In the genomic region with DNA sequence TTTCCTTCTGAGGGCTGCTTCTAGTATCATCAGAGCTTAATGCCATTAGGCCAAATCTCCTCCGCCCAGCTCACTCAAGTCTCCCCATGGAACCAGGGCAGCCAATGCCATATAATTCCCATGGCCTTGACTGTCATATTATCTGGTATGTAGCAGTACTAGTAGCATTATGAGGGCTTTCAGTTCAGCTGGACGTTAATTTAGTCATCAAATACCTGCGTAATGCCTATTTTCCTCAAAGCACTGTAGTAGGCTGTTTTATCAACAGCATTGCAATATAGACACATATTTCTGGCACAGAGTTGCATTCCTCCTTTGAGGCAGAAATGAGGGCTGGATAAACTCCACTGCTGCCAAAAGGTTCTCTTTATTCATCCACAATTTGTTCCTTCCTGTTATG, we compare ENCODE assay signal across 1 cellular context.
TF ChIP-seq lines count a peak whose summit lies in the region.

No MANE protein-coding gene starts in this region.

TF ChIP-seq in GM12878, 131 proteins besides CTCF, POLR2A, EP300 and RAD21:
- no peak for TF ChIP-seq ZZZ3 (IDR thresholded peaks at IDR 0.05; ENCODE audit: control insufficient read depth, insufficient read length, low read depth)
- TF ChIP-seq NR2C1 (IDR thresholded peaks at IDR 0.05): no peak
- TF ChIP-seq BACH1 (IDR thresholded peaks at IDR 0.05; ENCODE audit: borderline replicate concordance): no peak
- TF ChIP-seq, protein P1, sequence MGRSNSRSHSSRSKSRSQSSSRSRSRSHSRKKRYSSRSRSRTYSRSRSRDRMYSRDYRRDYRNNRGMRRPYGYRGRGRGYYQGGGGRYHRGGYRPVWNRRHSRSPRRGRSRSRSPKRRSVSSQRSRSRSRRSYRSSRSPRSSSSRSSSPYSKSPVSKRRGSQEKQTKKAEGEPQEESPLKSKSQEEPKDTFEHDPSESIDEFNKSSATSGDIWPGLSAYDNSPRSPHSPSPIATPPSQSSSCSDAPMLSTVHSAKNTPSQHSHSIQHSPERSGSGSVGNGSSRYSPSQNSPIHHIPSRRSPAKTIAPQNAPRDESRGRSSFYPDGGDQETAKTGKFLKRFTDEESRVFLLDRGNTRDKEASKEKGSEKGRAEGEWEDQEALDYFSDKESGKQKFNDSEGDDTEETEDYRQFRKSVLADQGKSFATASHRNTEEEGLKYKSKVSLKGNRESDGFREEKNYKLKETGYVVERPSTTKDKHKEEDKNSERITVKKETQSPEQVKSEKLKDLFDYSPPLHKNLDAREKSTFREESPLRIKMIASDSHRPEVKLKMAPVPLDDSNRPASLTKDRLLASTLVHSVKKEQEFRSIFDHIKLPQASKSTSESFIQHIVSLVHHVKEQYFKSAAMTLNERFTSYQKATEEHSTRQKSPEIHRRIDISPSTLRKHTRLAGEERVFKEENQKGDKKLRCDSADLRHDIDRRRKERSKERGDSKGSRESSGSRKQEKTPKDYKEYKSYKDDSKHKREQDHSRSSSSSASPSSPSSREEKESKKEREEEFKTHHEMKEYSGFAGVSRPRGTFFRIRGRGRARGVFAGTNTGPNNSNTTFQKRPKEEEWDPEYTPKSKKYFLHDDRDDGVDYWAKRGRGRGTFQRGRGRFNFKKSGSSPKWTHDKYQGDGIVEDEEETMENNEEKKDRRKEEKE (IDR thresholded peaks at IDR 0.05): no peak
- TF ChIP-seq ZNF207 (IDR thresholded peaks at IDR 0.05; ENCODE audit: borderline replicate concordance): no peak
- no peak for TF ChIP-seq HDAC6 (IDR thresholded peaks at IDR 0.05; ENCODE audit: unreplicated experiment)
- no peak for TF ChIP-seq POLR2AphosphoS5 (IDR thresholded peaks at IDR 0.05; ENCODE audit: low read length)
- TF ChIP-seq, protein P2, sequence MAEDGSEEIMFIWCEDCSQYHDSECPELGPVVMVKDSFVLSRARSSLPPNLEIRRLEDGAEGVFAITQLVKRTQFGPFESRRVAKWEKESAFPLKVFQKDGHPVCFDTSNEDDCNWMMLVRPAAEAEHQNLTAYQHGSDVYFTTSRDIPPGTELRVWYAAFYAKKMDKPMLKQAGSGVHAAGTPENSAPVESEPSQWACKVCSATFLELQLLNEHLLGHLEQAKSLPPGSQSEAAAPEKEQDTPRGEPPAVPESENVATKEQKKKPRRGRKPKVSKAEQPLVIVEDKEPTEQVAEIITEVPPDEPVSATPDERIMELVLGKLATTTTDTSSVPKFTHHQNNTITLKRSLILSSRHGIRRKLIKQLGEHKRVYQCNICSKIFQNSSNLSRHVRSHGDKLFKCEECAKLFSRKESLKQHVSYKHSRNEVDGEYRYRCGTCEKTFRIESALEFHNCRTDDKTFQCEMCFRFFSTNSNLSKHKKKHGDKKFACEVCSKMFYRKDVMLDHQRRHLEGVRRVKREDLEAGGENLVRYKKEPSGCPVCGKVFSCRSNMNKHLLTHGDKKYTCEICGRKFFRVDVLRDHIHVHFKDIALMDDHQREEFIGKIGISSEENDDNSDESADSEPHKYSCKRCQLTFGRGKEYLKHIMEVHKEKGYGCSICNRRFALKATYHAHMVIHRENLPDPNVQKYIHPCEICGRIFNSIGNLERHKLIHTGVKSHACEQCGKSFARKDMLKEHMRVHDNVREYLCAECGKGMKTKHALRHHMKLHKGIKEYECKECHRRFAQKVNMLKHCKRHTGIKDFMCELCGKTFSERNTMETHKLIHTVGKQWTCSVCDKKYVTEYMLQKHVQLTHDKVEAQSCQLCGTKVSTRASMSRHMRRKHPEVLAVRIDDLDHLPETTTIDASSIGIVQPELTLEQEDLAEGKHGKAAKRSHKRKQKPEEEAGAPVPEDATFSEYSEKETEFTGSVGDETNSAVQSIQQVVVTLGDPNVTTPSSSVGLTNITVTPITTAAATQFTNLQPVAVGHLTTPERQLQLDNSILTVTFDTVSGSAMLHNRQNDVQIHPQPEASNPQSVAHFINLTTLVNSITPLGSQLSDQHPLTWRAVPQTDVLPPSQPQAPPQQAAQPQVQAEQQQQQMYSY (CRISPR knock-in tag; IDR thresholded peaks at IDR 0.05): no peak
- no peak for TF ChIP-seq CREM (IDR thresholded peaks at IDR 0.05; ENCODE audit: low read depth)
- TF ChIP-seq, protein P3, sequence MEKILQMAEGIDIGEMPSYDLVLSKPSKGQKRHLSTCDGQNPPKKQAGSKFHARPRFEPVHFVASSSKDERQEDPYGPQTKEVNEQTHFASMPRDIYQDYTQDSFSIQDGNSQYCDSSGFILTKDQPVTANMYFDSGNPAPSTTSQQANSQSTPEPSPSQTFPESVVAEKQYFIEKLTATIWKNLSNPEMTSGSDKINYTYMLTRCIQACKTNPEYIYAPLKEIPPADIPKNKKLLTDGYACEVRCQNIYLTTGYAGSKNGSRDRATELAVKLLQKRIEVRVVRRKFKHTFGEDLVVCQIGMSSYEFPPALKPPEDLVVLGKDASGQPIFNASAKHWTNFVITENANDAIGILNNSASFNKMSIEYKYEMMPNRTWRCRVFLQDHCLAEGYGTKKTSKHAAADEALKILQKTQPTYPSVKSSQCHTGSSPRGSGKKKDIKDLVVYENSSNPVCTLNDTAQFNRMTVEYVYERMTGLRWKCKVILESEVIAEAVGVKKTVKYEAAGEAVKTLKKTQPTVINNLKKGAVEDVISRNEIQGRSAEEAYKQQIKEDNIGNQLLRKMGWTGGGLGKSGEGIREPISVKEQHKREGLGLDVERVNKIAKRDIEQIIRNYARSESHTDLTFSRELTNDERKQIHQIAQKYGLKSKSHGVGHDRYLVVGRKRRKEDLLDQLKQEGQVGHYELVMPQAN (conservative IDR thresholded peaks at IDR 0.05): no peak
- no peak for TF ChIP-seq NFXL1 (IDR thresholded peaks at IDR 0.05; ENCODE audit: borderline replicate concordance)
- no peak for TF ChIP-seq CHD4 (IDR thresholded peaks at IDR 0.05)
- TF ChIP-seq POLR2AphosphoS2 (IDR thresholded peaks at IDR 0.05; ENCODE audit: low read depth, low read length): no peak
- TF ChIP-seq, protein P4, sequence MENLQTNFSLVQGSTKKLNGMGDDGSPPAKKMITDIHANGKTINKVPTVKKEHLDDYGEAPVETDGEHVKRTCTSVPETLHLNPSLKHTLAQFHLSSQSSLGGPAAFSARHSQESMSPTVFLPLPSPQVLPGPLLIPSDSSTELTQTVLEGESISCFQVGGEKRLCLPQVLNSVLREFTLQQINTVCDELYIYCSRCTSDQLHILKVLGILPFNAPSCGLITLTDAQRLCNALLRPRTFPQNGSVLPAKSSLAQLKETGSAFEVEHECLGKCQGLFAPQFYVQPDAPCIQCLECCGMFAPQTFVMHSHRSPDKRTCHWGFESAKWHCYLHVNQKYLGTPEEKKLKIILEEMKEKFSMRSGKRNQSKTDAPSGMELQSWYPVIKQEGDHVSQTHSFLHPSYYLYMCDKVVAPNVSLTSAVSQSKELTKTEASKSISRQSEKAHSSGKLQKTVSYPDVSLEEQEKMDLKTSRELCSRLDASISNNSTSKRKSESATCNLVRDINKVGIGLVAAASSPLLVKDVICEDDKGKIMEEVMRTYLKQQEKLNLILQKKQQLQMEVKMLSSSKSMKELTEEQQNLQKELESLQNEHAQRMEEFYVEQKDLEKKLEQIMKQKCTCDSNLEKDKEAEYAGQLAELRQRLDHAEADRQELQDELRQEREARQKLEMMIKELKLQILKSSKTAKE (IDR thresholded peaks at IDR 0.05; ENCODE audit: low read depth, poor library complexity, severe bottlenecking): no peak
- TF ChIP-seq, protein P5, sequence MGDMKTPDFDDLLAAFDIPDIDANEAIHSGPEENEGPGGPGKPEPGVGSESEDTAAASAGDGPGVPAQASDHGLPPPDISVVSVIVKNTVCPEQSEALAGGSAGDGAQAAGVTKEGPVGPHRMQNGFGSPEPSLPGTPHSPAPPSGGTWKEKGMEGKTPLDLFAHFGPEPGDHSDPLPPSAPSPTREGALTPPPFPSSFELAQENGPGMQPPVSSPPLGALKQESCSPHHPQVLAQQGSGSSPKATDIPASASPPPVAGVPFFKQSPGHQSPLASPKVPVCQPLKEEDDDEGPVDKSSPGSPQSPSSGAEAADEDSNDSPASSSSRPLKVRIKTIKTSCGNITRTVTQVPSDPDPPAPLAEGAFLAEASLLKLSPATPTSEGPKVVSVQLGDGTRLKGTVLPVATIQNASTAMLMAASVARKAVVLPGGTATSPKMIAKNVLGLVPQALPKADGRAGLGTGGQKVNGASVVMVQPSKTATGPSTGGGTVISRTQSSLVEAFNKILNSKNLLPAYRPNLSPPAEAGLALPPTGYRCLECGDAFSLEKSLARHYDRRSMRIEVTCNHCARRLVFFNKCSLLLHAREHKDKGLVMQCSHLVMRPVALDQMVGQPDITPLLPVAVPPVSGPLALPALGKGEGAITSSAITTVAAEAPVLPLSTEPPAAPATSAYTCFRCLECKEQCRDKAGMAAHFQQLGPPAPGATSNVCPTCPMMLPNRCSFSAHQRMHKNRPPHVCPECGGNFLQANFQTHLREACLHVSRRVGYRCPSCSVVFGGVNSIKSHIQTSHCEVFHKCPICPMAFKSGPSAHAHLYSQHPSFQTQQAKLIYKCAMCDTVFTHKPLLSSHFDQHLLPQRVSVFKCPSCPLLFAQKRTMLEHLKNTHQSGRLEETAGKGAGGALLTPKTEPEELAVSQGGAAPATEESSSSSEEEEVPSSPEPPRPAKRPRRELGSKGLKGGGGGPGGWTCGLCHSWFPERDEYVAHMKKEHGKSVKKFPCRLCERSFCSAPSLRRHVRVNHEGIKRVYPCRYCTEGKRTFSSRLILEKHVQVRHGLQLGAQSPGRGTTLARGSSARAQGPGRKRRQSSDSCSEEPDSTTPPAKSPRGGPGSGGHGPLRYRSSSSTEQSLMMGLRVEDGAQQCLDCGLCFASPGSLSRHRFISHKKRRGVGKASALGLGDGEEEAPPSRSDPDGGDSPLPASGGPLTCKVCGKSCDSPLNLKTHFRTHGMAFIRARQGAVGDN (IDR thresholded peaks at IDR 0.05): no peak
- TF ChIP-seq, protein P6, sequence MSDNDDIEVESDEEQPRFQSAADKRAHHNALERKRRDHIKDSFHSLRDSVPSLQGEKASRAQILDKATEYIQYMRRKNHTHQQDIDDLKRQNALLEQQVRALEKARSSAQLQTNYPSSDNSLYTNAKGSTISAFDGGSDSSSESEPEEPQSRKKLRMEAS (IDR thresholded peaks at IDR 0.05; ENCODE audit: low read depth, low read length): no peak
- TF ChIP-seq ZNF622 (IDR thresholded peaks at IDR 0.05): no peak
